In the genomic region with DNA sequence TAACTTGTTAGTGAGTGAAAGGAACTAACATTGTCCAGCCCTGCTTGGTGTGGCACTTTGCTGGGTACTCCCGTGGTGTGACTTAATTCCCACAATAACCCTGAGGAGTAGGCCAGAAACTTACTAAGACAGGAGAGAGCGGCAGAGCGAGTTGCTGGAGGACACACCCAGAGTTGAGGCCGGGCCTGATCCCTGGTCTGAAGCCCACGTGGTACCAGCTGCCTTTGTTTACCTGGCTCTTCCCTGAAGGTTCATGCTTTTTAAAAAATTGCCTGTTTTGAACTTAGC, we compare ENCODE assay signal across 7 cellular contexts. TPM values are rescaled to one million over a fixed set of nuclear protein-coding genes. Genes with fewer than 3 reads are reported as not detected.
A peak's percentile ranks its signal among the peaks of the same experiment; 100 is the strongest.
DNase-seq lines count a peak whose midpoint lies in the region; FAIRE-seq and TF ChIP-seq lines count a peak whose summit lies in the region.

No MANE protein-coding gene starts in this region.

- no peak for TF ChIP-seq POLR2A in spleen (IDR thresholded peaks at IDR 0.05)

- no peaks in the 10 kb centered on the region for H3K9me3 ChIP-seq in MM.1S (replicated peaks; ENCODE audit: insufficient read depth, low read length)
- H3K9me3 ChIP-seq in iPS-18c (ENCODE audit: control insufficient read depth, insufficient read depth, low read length) = no peaks in the 10 kb centered on the region
- no peaks in the 10 kb centered on the region for H3K9me3 ChIP-seq in spleen

- WGBS in spleen, 5 donors = 3 to 7% (median 3%) methylated on average over 5 of the region's 5 CpGs

- H3F3A ChIP-seq in MM.1S (ENCODE audit: insufficient read depth, low read length) = no peaks in the 10 kb centered on the region

- H3K4me2 ChIP-seq in MM.1S (ENCODE audit: low read depth, low read length) = peak overlapping the region; percentile 59

- in situ Hi-C loops in astrocyte of the cerebellum (cut with HindIII; ENCODE audit: low sequenced_read_pairs) = no loop called here

- no peak for TF ChIP-seq CTCF in GM12865 (IDR thresholded peaks at IDR 0.05; ENCODE audit: insufficient read depth, low read depth, low read length, missing control alignments)
- no peak for TF ChIP-seq CTCF in MM.1S (IDR thresholded peaks at IDR 0.05; ENCODE audit: low read length)
- TF ChIP-seq CTCF in astrocyte of the cerebellum (IDR thresholded peaks at IDR 0.05; ENCODE audit: low read depth, low read length, missing control alignments) = no peak
- no peak for TF ChIP-seq CTCF in spleen (IDR thresholded peaks at IDR 0.05 in 8 of 11, conservative IDR thresholded peaks at IDR 0.05 in 3 of 11)

- no peak overlapping the region for H3K27ac ChIP-seq in MM.1S (ENCODE audit: low read length)
- H3K27ac ChIP-seq in spleen = peak overlapping the region in 7 of 8 donors; percentile 51 to 87 (median 84)

- H3K27me3 ChIP-seq in MM.1S (replicated peaks; ENCODE audit: insufficient read depth, low read length) = no peaks in the 10 kb centered on the region
- peaks cover 0 to 6% (median 0%) of the 10 kb centered on the region in 7 donors for H3K27me3 ChIP-seq in spleen (replicated peaks in 1 of 7)

- intact Hi-C loops in spleen (cut with DNase I; ENCODE audit: low total_unique reads) = no loop called here

- peak overlapping the region; percentile 92 for H2AFZ ChIP-seq in MM.1S (ENCODE audit: low read length)

- DNase-seq in GM12865 (ENCODE audit: low read depth) = peak; percentile 24
- peak; percentile 34 for DNase-seq in MM.1S
- DNase-seq in astrocyte of the cerebellum (ENCODE audit: low read depth) = no peak
- no peak for DNase-seq in spleen
- no peak for DNase-seq in GOT3 (lab: John Stamatoyannopoulos, UW)
- DNase-seq in frontal cortex (ENCODE audit: low spot score in 2 of 2) = no peak

- H4K20me1 ChIP-seq in MM.1S (ENCODE audit: insufficient read depth, low read length) = no peaks in the 10 kb centered on the region

- H3K79me2 ChIP-seq in MM.1S (ENCODE audit: low read length) = peaks cover 9% of the 10 kb centered on the region; the same call in 1 of the 2 replicates

- H3K9me2 ChIP-seq in MM.1S (replicated peaks; ENCODE audit: insufficient read depth, low read length) = no peaks in the 10 kb centered on the region

- H3K4me1 ChIP-seq in MM.1S (ENCODE audit: low read length) (peaks cover 3% of the 10 kb centered on the region; the same call in 1 of the 2 replicates), spleen (peaks cover 5 to 65% (median 43%) of the 10 kb centered on the region in 6 donors)

- H3K36me3 ChIP-seq in MM.1S (replicated peaks; ENCODE audit: insufficient read depth, low read length) = no peaks in the 10 kb centered on the region
- H3K36me3 ChIP-seq in spleen = peaks cover 0 to 14% (median 3%) of the 10 kb centered on the region in 6 donors

- peak overlapping the region; percentile 79 for H3K9ac ChIP-seq in MM.1S (ENCODE audit: low read length)

- H3K4me3 ChIP-seq in GM12865 (ENCODE audit: low read depth, low read length) (peak overlapping the region; percentile 63), MM.1S (ENCODE audit: low read length) (peak overlapping the region; percentile 95), astrocyte of the cerebellum (ENCODE audit: low read depth, low read length) (peak overlapping the region; percentile 86), iPS-18c (ENCODE audit: insufficient read depth, low read depth, low read length) (peak overlapping the region; percentile 73), spleen (peak overlapping the region; percentile 60 to 94 (median 68))

- no peak for FAIRE-seq in frontal cortex (lab: Jason Lieb, UNC)

RNA-seq across cellular contexts. Expression of a gene that starts 0.6 kb away (rescaled TPM):
- total RNA-seq in spleen (10 to 100 TPM; 13.9 to 44.8 (median 20.6) TPM), frontal cortex (22.0 TPM)
- polyA plus RNA-seq in spleen = 10 to 100 TPM; 24.5 to 40.3 (median 37.5) TPM

RNA-seq across cellular contexts. Expression of a gene that starts 0.9 kb away (rescaled TPM):
- total RNA-seq in spleen = 10 to 100 TPM; 10.3 to 27.1 (median 12.3) TPM
- polyA plus RNA-seq in spleen = 10 to 100 TPM; 10.8 to 21.0 (median 16.2) TPM
- 4.9 TPM for total RNA-seq in frontal cortex

RNA-seq across cellular contexts. Expression of a gene that starts 31.4 kb away (rescaled TPM):
- total RNA-seq in spleen = 10 to 100 TPM; 13.5 to 21.5 (median 17.9) TPM
- 10 to 100 TPM; 10.7 to 27.5 (median 13.0) TPM for polyA plus RNA-seq in spleen
- 35.1 TPM for total RNA-seq in frontal cortex

Comparison
In these comparisons a context has a peak if more than half of its experiments do, and no peak if none do; other contexts are left out.
1. DNase-seq: peak in GM12865 (single experiment) and MM.1S (single experiment); none in astrocyte of the cerebellum (single experiment), spleen (single experiment), GOT3 (single experiment) and frontal cortex (0 of 2).
2. Peak in every context shown above with its lines, with median percentiles within 50 percentile points of each other: H3K4me3 ChIP-seq.